In the genomic region with DNA sequence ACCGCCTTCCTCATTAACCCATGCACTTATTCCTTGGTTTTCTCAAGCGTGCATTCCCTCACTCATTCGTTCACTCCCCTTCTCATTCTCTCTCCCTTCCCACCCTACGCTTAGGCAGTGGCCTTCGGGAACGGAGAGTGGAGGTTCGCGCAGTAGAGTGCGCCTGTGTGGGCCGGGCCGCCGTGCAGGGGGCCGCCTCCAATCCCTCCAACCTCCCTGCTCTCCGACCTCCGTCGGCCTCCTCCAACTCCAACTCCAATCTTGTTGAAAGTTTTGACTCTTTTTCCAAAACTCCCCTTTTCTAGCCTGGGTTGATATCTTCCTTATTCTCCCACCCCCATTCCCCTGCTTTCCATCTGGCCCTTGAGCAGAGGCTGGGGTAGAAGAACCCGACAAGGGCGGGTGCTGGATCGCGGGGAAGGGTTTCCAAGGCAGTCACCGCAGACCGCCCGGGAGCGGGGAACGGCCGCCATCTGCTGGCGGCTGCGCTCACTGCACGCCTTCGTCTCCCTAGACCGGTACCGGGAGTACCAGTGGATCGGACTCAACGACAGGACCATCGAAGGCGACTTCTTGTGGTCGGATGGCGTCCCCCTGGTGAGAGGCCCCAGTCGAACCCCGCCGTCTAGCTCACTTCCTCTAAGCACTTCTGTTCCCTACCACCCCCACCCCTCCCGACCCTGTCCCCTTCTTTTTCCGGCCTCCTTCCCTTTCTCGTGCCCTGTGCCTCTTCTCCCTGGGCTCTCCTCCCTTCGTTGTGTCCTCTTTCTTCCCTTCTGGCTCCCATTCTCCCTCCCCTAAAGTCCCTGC, we compare ENCODE assay signal across 9 cellular contexts. TPM values are rescaled to one million over a fixed set of nuclear protein-coding genes. Genes with fewer than 3 reads are reported as not detected.
DNase-seq lines count a peak whose midpoint lies in the region; ATAC-seq and TF ChIP-seq lines count a peak whose summit lies in the region.
"Had no signal": no experiment of that assay in that cellular context is flagged by ENCODE, and none has a peak within 500 bp of the region (broad histone marks: within the 10 kb centered on the region; RNA-seq: fewer than 3 reads in every experiment).

No MANE protein-coding gene starts in this region.

- H3K36me3 ChIP-seq in CD8-positive, alpha-beta T cell (ENCODE audit: insufficient read depth, low read length) = no peaks in the 10 kb centered on the region
- H3K36me3 ChIP-seq: SJCRH30 had no signal

- CTCF ChIA-PET in CD8-positive, alpha-beta T cell (lab: Charles Lee) = interaction anchor here (0.6 to 6.0 kb wide), 28 partner anchors 9 to 271 kb away, joined by 3 to 100 read pairs (median 4); no protein-coding TSS in a partner anchor
- CTCF ChIA-PET in RWPE1 (lab: Yijun Ruan, JAX) = interaction anchor here (0.6 to 1.9 kb wide), 13 partner anchors 8 to 303 kb away, joined by 3 to 19 read pairs (median 4); no protein-coding TSS in a partner anchor

- peaks cover 28% of the 10 kb centered on the region for H3K27me3 ChIP-seq in CD8-positive, alpha-beta T cell (ENCODE audit: insufficient read depth, low read length)
- H3K27me3 ChIP-seq: SJCRH30 had no signal

- no peak overlapping the region for H3K27ac ChIP-seq in CD8-positive, alpha-beta T cell (ENCODE audit: low read depth, low read length)
- H3K27ac ChIP-seq in RWPE1 = no peak overlapping the region
- H3K27ac ChIP-seq: SJCRH30 had no signal

- no peaks in the 10 kb centered on the region for H3K36me3 Mint-ChIP-seq in CD8-positive, alpha-beta T cell

- no peaks in the 10 kb centered on the region for H3K9me3 Mint-ChIP-seq in CD8-positive, alpha-beta T cell

- peak overlapping the region; percentile 78 for H3K4me3 Mint-ChIP-seq in CD8-positive, alpha-beta T cell

- POLR2A ChIA-PET in CD8-positive, alpha-beta T cell (lab: Charles Lee) = interaction anchor here (0.6 kb wide), 1 partner anchor 30 kb away, joined by 4 read pairs; no protein-coding TSS in a partner anchor
- POLR2A ChIA-PET in RWPE1 (lab: Yijun Ruan, JAX; ENCODE audit: low non-redundant PET) = no interaction called here

- TF ChIP-seq CTCF in CD8-positive, alpha-beta T cell (IDR thresholded peaks at IDR 0.05) = peak; percentile 98
- TF ChIP-seq CTCF in RWPE1 (conservative IDR thresholded peaks at IDR 0.05; ENCODE audit: low read depth) (peak; percentile 96), subcutaneous adipose tissue (IDR thresholded peaks at IDR 0.05; ENCODE audit: low read depth) (peak; percentile 63)

- H3K4me1 ChIP-seq in CD8-positive, alpha-beta T cell (ENCODE audit: insufficient read depth, low read length) = peaks cover 44% of the 10 kb centered on the region

- peak overlapping the region; percentile 48 for H3K4me3 ChIP-seq in CD8-positive, alpha-beta T cell (ENCODE audit: low read depth, low read length)
- H3K4me3 ChIP-seq: SJCRH30 had no signal

- H3K9me3 ChIP-seq in CD8-positive, alpha-beta T cell (ENCODE audit: low read length) = no peaks in the 10 kb centered on the region
- H3K9me3 ChIP-seq: SJCRH30 had no signal

- peaks cover 45% of the 10 kb centered on the region for H3K27me3 Mint-ChIP-seq in CD8-positive, alpha-beta T cell (ENCODE audit: low read depth)

- DNase-seq in CD8-positive, alpha-beta T cell = peak; percentile 52 to 84 (median 68)
- peak in 55 of 76 experiments; percentile 2 to 70 (median 42) for DNase-seq in HUDEP-2 (lab: John Stamatoyannopoulos, UW; ENCODE audit: unreplicated experiment in 76 of 76)
- DNase-seq in RWPE1 (ENCODE audit: low spot score) = peak; percentile 80
- DNase-seq in activated gamma-delta T cell treated with anti-CD3 and anti-CD28 coated beads, Interleukin-2, amount 50 U/mL, for 16 hours (ENCODE audit: low read depth) = peak; percentile 60
- DNase-seq in glomerular visceral epithelial cell (ENCODE audit: extremely low spot score) = peak; percentile 69
- DNase-seq in occipital lobe (lab: John Stamatoyannopoulos, UW) = peak; percentile 65

- ATAC-seq in CD8-positive, alpha-beta T cell = peak; percentile 51
- no peak for ATAC-seq in GM18868 (IDR thresholded peaks at IDR 0.05; ENCODE audit: unreplicated experiment)

- H3K4me1 Mint-ChIP-seq in CD8-positive, alpha-beta T cell (ENCODE audit: low read depth) = peaks cover 44% of the 10 kb centered on the region

- no peak overlapping the region for H3K27ac Mint-ChIP-seq in CD8-positive, alpha-beta T cell

- intact Hi-C loops in CD8-positive, alpha-beta T cell (cut with DNase I, micrococcal nuclease) = loop anchor here (1.0 to 5.0 kb wide), 2 partner anchors 31 to 200 kb away; no protein-coding TSS in a partner anchor

RNA-seq across cellular contexts. Expression of gene BCAN, which starts 15.4 kb away (rescaled TPM):
- total RNA-seq in CD8-positive, alpha-beta T cell = not detected
- total RNA-seq in occipital lobe (95.8 TPM), subcutaneous adipose tissue (not detected)
- total RNA-seq: SJCRH30 had no signal

RNA-seq across cellular contexts. Expression of gene NES, which starts 19.8 kb away (rescaled TPM):
- not detected for total RNA-seq in CD8-positive, alpha-beta T cell
- total RNA-seq in occipital lobe = 24.0 TPM
- total RNA-seq in subcutaneous adipose tissue = 10 to 100 TPM in 3 of 4 donors, 1 to 10 TPM in 1; 7.8 to 28.8 (median 13.5) TPM

RNA-seq across cellular contexts. Expression of gene HAPLN2, which starts 38.2 kb away (rescaled TPM):
- under 1 TPM; 0.24 to 0.39 TPM for total RNA-seq in CD8-positive, alpha-beta T cell
- total RNA-seq in occipital lobe = not detected
- 1 to 10 TPM in 2 of 4 donors, not detected in 2; 1.5 to 1.7 TPM for total RNA-seq in subcutaneous adipose tissue

RNA-seq across cellular contexts. Expression of gene CRABP2, which starts 48.0 kb away (rescaled TPM):
- 1 to 10 TPM; 4.6 to 5.4 TPM for total RNA-seq in CD8-positive, alpha-beta T cell
- total RNA-seq in occipital lobe (3.1 TPM), subcutaneous adipose tissue (10 to 100 TPM in 1 of 4 donors, 1 to 10 TPM in 3; 2.4 to 16.5 (median 4.0) TPM)

RNA-seq across cellular contexts. Expression of gene GPATCH4, which starts 56.1 kb away (rescaled TPM):
- 10 to 100 TPM; 46.4 to 46.7 TPM for total RNA-seq in CD8-positive, alpha-beta T cell
- total RNA-seq in occipital lobe (10.3 TPM), subcutaneous adipose tissue (10 to 100 TPM; 10.7 to 35.1 (median 21.4) TPM)

Comparison
In these comparisons a context has a peak if more than half of its experiments do, and no peak if none do; other contexts are left out.
1. RNA of gene BCAN, which starts 15.4 kb away (total RNA-seq): 95.8 TPM in occipital lobe (single experiment); not detected in CD8-positive, alpha-beta T cell and not detected in subcutaneous adipose tissue; every median in the first group is over 10 times any median in the second.
2. RNA of gene NES, which starts 19.8 kb away (total RNA-seq): 24.0 TPM in occipital lobe (single experiment) and 7.8 to 28.8 TPM in subcutaneous adipose tissue; not detected in CD8-positive, alpha-beta T cell; every median in the first group is over 4 times any median in the second.
3. Peak in every context shown above with its lines, with median percentiles within 50 percentile points of each other: DNase-seq and CTCF ChIP-seq.